ENCODE assay signal across 8 cellular contexts in genomic region chr19:56765107-56765506, GRCh38.
DNase-seq lines count a peak whose midpoint lies in the region; ATAC-seq, FAIRE-seq and TF ChIP-seq lines count a peak whose summit lies in the region.

No MANE protein-coding gene starts in this region.

- H4K20me1 ChIP-seq in PC-9 (ENCODE audit: insufficient read depth), result no peaks in the 10 kb centered on the region

- H2AFZ ChIP-seq in PC-9, result no peak overlapping the region

- intact Hi-C loops in kidney (cut with DNase I) (no loop called here), PC-9 (cut with micrococcal nuclease; ENCODE audit: unreplicated experiment) (no loop called here)

- H3K4me2 ChIP-seq in PC-9, result no peak overlapping the region

- BruUV-seq in PC-9 (replicated peaks; lab: Mats Ljungman, UMichigan), result no TSS peak

- H3K4me3 ChIP-seq in kidney (ENCODE audit: low read length in 2 of 2) (peak overlapping the region; percentile 83 to 90), PC-9 (no peak overlapping the region)

- H3F3A ChIP-seq in PC-9 (ENCODE audit: insufficient read depth, low read depth), result no peaks in the 10 kb centered on the region

- H3K27ac ChIP-seq in angular gyrus (ENCODE audit: low read depth, low read length) (peak overlapping the region; percentile 32), kidney (ENCODE audit: low read depth in 2 of 2, low read length in 2 of 2) (no peak overlapping the region), PC-9 (no peak overlapping the region)

- no peak for TF ChIP-seq CTCF in kidney (IDR thresholded peaks at IDR 0.05; ENCODE audit: borderline replicate concordance, extremely low read depth, insufficient read depth)
- TF ChIP-seq CTCF in PC-9 (conservative IDR thresholded peaks at IDR 0.05), result no peak

- H3K36me3 ChIP-seq in kidney (ENCODE audit: control insufficient read depth in 1 of 2, insufficient read depth in 2 of 2, low read length in 2 of 2) (no peaks in the 10 kb centered on the region), PC-9 (ENCODE audit: low read depth) (no peaks in the 10 kb centered on the region)

- H3K79me2 ChIP-seq in PC-9 (ENCODE audit: low read depth), result no peaks in the 10 kb centered on the region

- no peak for FAIRE-seq in kidney (lab: Jason Lieb, UNC)

- H3K4me1 ChIP-seq in kidney (ENCODE audit: control insufficient read depth in 1 of 2, insufficient read depth in 1 of 2, low read depth in 1 of 2, low read length in 2 of 2), result peaks cover 0 to 5% of the 10 kb centered on the region in 2 donors
- no peaks in the 10 kb centered on the region for H3K4me1 ChIP-seq in PC-9 (replicated peaks; ENCODE audit: insufficient read depth)

- no peak for ATAC-seq in GM18867 (IDR thresholded peaks at IDR 0.05; ENCODE audit: unreplicated experiment)

- POLR2A ChIA-PET in PC-9 (lab: Charles Lee; ENCODE audit: unreplicated experiment), result no interaction called here

- CTCF ChIA-PET in PC-9 (lab: Charles Lee), result no interaction called here

- H3K9ac ChIP-seq in kidney (ENCODE audit: low read length in 2 of 2), result peak overlapping the region in 1 of 2 donors; percentile 13

- no peaks in the 10 kb centered on the region; the same call in 1 of the 2 replicates for H3K9me2 ChIP-seq in PC-9 (ENCODE audit: insufficient read depth)

- H3K27me3 ChIP-seq in PC-9 (ENCODE audit: insufficient read depth, low read depth), result peaks cover 14% of the 10 kb centered on the region; the same call in 1 of the 2 replicates

- H3K9me3 ChIP-seq in kidney (ENCODE audit: control insufficient read depth in 1 of 2, low read length in 2 of 2) (no peaks in the 10 kb centered on the region), PC-9 (ENCODE audit: insufficient read depth, low read depth) (no peaks in the 10 kb centered on the region)

- DNase-seq in NCI-H1930 (lab: John Stamatoyannopoulos, UW) (peak; percentile 67 to 80), kidney (peak; percentile 82), NK-92 (lab: John Stamatoyannopoulos, UW; ENCODE audit: unreplicated experiment) (no peak), UCSD-AML1 (lab: John Stamatoyannopoulos, UW; ENCODE audit: unreplicated experiment) (no peak), PC-9 (no peak)
- DNase-seq in stimulated activated CD4-positive, alpha-beta T cell treated with anti-CD3 and anti-CD28 coated beads, Interleukin-1b, Interleukin-23, amount 100 ng/mL, for 48 hours, result peak; percentile 5

Comparison
In these comparisons a context has a peak if more than half of its experiments do, and no peak if none do; other contexts are left out.
1. DNase-seq: peak in NCI-H1930 (2 of 2), kidney (single experiment) and stimulated activated CD4-positive, alpha-beta T cell treated with anti-CD3 and anti-CD28 coated beads, Interleukin-1b, Interleukin-23, amount 100 ng/mL, for 48 hours (single experiment); none in NK-92 (single experiment), UCSD-AML1 (single experiment) and PC-9 (0 of 2).